In genomic region chr2:54570321-54570881, GRCh38 we compare ENCODE assay signal across 9 cellular contexts.
DNase-seq lines count a peak whose midpoint lies in the region; ATAC-seq and TF ChIP-seq lines count a peak whose summit lies in the region.
"Had no signal": no experiment of that assay in that cellular context is flagged by ENCODE, and none has a peak within 500 bp of the region (broad histone marks: within the 10 kb centered on the region; RNA-seq: fewer than 3 reads in every experiment).

No MANE protein-coding gene starts in this region.

- H3K4me2 ChIP-seq in DOHH2 (ENCODE audit: low read length) (peak overlapping the region; percentile 62), parathyroid adenoma (ENCODE audit: low read length) (peak overlapping the region; percentile 37)

- intact Hi-C loops in Panc1 (cut with micrococcal nuclease; ENCODE audit: unreplicated experiment), result no loop called here

- H4K20me1 ChIP-seq in DOHH2 (ENCODE audit: control insufficient read depth, insufficient read depth, low read depth, low read length), result no peaks in the 10 kb centered on the region

- H3K9me2 ChIP-seq in DOHH2 (replicated peaks; ENCODE audit: control insufficient read depth, low read length), result no peaks in the 10 kb centered on the region

- H3K36me3 ChIP-seq in DOHH2 (ENCODE audit: control insufficient read depth, low read length) (no peaks in the 10 kb centered on the region), Panc1 (ENCODE audit: control insufficient read depth, insufficient read depth, low read length) (no peaks in the 10 kb centered on the region), parathyroid adenoma (ENCODE audit: control insufficient read depth, insufficient read depth, low read length) (no peaks in the 10 kb centered on the region)

- TF ChIP-seq CTCF in DOHH2 (IDR thresholded peaks at IDR 0.05; ENCODE audit: low read depth, low read length, poor library complexity, severe bottlenecking) (no peak), Panc1 (IDR thresholded peaks at IDR 0.05) (no peak), parathyroid adenoma (IDR thresholded peaks at IDR 0.05) (no peak)

- peak overlapping the region; percentile 28; the same call in 1 of the 2 replicates for H3K27ac ChIP-seq in DOHH2 (ENCODE audit: low read depth, low read length)
- peak overlapping the region; percentile 90 for H3K27ac ChIP-seq in Panc1 (ENCODE audit: low read length)
- peak overlapping the region; percentile 99 for H3K27ac ChIP-seq in epithelial cell of prostate
- H3K27ac ChIP-seq in parathyroid adenoma, result no peak overlapping the region

- DNase-seq in Panc1 (ENCODE audit: low read depth, low spot score) (no peak), epithelial cell of prostate (ENCODE audit: low read depth, low spot score) (no peak), mesenteric fat pad (ENCODE audit: low spot score) (no peak), dermis blood vessel endothelial cell (no peak)
- DNase-seq: NCI-H1092 had no signal

- POLR2A ChIA-PET in Panc1 (lab: Charles Lee), result interaction anchor here (0.6 kb wide), 1 partner anchor 38 kb away, joined by 3 read pairs; no protein-coding TSS in a partner anchor

- H3K9me3 ChIP-seq in DOHH2 (ENCODE audit: control insufficient read depth, insufficient read depth, low read length), result no peaks in the 10 kb centered on the region
- no peaks in the 10 kb centered on the region for H3K9me3 ChIP-seq in Panc1 (ENCODE audit: control insufficient read depth, insufficient read depth, low read depth, low read length)
- H3K9me3 ChIP-seq in parathyroid adenoma (ENCODE audit: control insufficient read depth, low read length), result no peaks in the 10 kb centered on the region

- H3K4me3 ChIP-seq in DOHH2 (ENCODE audit: low read length), result peak overlapping the region; percentile 39
- H3K4me3 ChIP-seq in Panc1 (ENCODE audit: low read depth in 2 of 2, low read length in 2 of 2), result no peak overlapping the region; a peak in 1 of 4 replicates
- no peak overlapping the region for H3K4me3 ChIP-seq in parathyroid adenoma (ENCODE audit: low read depth, low read length)

- in situ Hi-C loops in Panc1 (cut with HindIII; ENCODE audit: low pct_unique_long_range_greater_than_20kb, low sequenced_read_pairs), result no loop called here

- CTCF ChIA-PET in Panc1 (lab: Charles Lee), result no interaction called here

- H3K9ac ChIP-seq in parathyroid adenoma, result no peak overlapping the region

- no peak for ATAC-seq in Panc1
- no peak for ATAC-seq in HG03439 (IDR thresholded peaks at IDR 0.05; ENCODE audit: unreplicated experiment)
- no peak for ATAC-seq in GM18867 (IDR thresholded peaks at IDR 0.05; ENCODE audit: unreplicated experiment)

- H3K4me1 ChIP-seq in DOHH2 (ENCODE audit: control insufficient read depth, low read length) (peaks cover 48% of the 10 kb centered on the region), Panc1 (ENCODE audit: control insufficient read depth, insufficient read depth, low read length) (peaks cover 84% of the 10 kb centered on the region), parathyroid adenoma (peaks cover 60% of the 10 kb centered on the region)

- H3K27me3 ChIP-seq in DOHH2 (ENCODE audit: control insufficient read depth, low read length) (no peaks in the 10 kb centered on the region), Panc1 (ENCODE audit: control insufficient read depth, insufficient read depth, low read length) (no peaks in the 10 kb centered on the region), parathyroid adenoma (ENCODE audit: control insufficient read depth, insufficient read depth, low read length) (no peaks in the 10 kb centered on the region)

- BruUV-seq in Panc1 (replicated peaks; lab: Mats Ljungman, UMichigan), result no TSS peak

- H3K79me2 ChIP-seq in DOHH2 (ENCODE audit: control insufficient read depth, low read length), result no peaks in the 10 kb centered on the region
- peaks cover 40% of the 10 kb centered on the region for H3K79me2 ChIP-seq in parathyroid adenoma

- no peak overlapping the region for H2AFZ ChIP-seq in parathyroid adenoma

- H3F3A ChIP-seq in DOHH2 (ENCODE audit: control insufficient read depth, insufficient read depth), result 0 out of 2 replicates have a peak, but pooled peaks cover 3% of the 10 kb centered on the region
